ENCODE assay signal across 12 cellular contexts in genomic region chr1:185453496-185454192, GRCh38.
DNase-seq lines count a peak whose midpoint lies in the region; ATAC-seq and TF ChIP-seq lines count a peak whose summit lies in the region.
"Had no signal": no experiment of that assay in that cellular context is flagged by ENCODE, and none has a peak within 500 bp of the region (broad histone marks: within the 10 kb centered on the region; RNA-seq: fewer than 3 reads in every experiment).

No MANE protein-coding gene starts in this region.

- H3K4me3 ChIP-seq in GM23248 (no peak overlapping the region), smooth muscle cell (no peak overlapping the region)

- peaks cover 4% of the 10 kb centered on the region for H3F3A ChIP-seq in GM23248 (ENCODE audit: insufficient read depth)
- no peaks in the 10 kb centered on the region for H3F3A ChIP-seq in smooth muscle cell (ENCODE audit: low read depth)

- no peaks in the 10 kb centered on the region for H3K36me3 ChIP-seq in GM23248 (ENCODE audit: low read depth)
- no peaks in the 10 kb centered on the region for H3K36me3 ChIP-seq in smooth muscle cell (ENCODE audit: low read depth)

- WGBS in GM23248 (ENCODE audit: low coverage in 1 of 2, low lambda C conversion rate in 2 of 2, missing lambda C conversion rate in 2 of 2), 2 experiments: 72% methylated on average over 7 of the region's 7 CpGs
- WGBS in smooth muscle cell (ENCODE audit: low lambda C conversion rate): 83% methylated on average over 7 of the region's 7 CpGs

- peak; percentile 86 for DNase-seq in GM23248
- DNase-seq in T1000 (lab: John Stamatoyannopoulos, UW): peak; percentile 26
- peak; percentile 85 for DNase-seq in fibroblast of peridontal ligament (ENCODE audit: extremely low read depth)
- DNase-seq in smooth muscle cell (lab: John Stamatoyannopoulos, UW; ENCODE audit: unreplicated experiment): no peak
- DNase-seq in NCI-H1694 (lab: John Stamatoyannopoulos, UW): no peak
- DNase-seq in amygdala (lab: John Stamatoyannopoulos, UW): no peak
- DNase-seq: NCI-H2029; NCI-H82; stimulated activated naive CD8-positive, alpha-beta T cell treated with anti-CD3 and anti-CD28 coated beads, Interleukin-15, amount 100 ng/mL, for 72 hours had no signal

- ATAC-seq in HG03108 (IDR thresholded peaks at IDR 0.05; ENCODE audit: unreplicated experiment): no peak
- ATAC-seq: HCT116; stimulated activated naive CD8-positive, alpha-beta T cell treated with anti-CD3 and anti-CD28 coated beads, Interleukin-15, amount 100 ng/mL, for 72 hours had no signal

- no peak for TF ChIP-seq CTCF in smooth muscle cell (IDR thresholded peaks at IDR 0.05; ENCODE audit: borderline replicate concordance, insufficient read depth, poor library complexity, severe bottlenecking)

- H4K20me1 ChIP-seq in GM23248 (ENCODE audit: insufficient read depth) (no peaks in the 10 kb centered on the region), smooth muscle cell (ENCODE audit: low read depth) (no peaks in the 10 kb centered on the region)

- H3K9me3 ChIP-seq in GM23248 (ENCODE audit: low read depth) (no peaks in the 10 kb centered on the region), smooth muscle cell (replicated peaks; ENCODE audit: low read depth) (no peaks in the 10 kb centered on the region)

- H3K9ac ChIP-seq in GM23248 (0 out of 2 replicates have a peak overlapping the region, but pooled peaks have one; percentile 3), smooth muscle cell (ENCODE audit: low read depth) (no peak overlapping the region)

- in situ Hi-C loops in GM23248 (cut with MboI): no loop called here

- H3K4me1 ChIP-seq in GM23248 (ENCODE audit: insufficient read depth) (peaks cover 13% of the 10 kb centered on the region), smooth muscle cell (ENCODE audit: low read depth) (no peaks in the 10 kb centered on the region)

- H2AFZ ChIP-seq in GM23248: no peak overlapping the region
- H2AFZ ChIP-seq in smooth muscle cell (ENCODE audit: low read depth): no peak overlapping the region

- H3K9me2 ChIP-seq in GM23248 (ENCODE audit: insufficient read depth): no peaks in the 10 kb centered on the region

- H3K4me2 ChIP-seq in GM23248 (ENCODE audit: unreplicated experiment): peak overlapping the region; percentile 44
- peak overlapping the region; percentile 4 for H3K4me2 ChIP-seq in smooth muscle cell

- H3K27me3 ChIP-seq in GM23248 (replicated peaks; ENCODE audit: insufficient read depth) (no peaks in the 10 kb centered on the region), smooth muscle cell (ENCODE audit: low read depth) (no peaks in the 10 kb centered on the region)

- H3K27ac ChIP-seq in GM23248 (peak overlapping the region; percentile 74), smooth muscle cell (ENCODE audit: low read depth) (peak overlapping the region; percentile 72)
- H3K27ac ChIP-seq: HL-60 had no signal

- H3K79me2 ChIP-seq in GM23248 (ENCODE audit: insufficient read depth) (no peaks in the 10 kb centered on the region), smooth muscle cell (ENCODE audit: low read depth) (no peaks in the 10 kb centered on the region)

Comparison
In these comparisons a context has a peak if more than half of its experiments do, and no peak if none do; other contexts are left out.
1. DNase-seq: peak in GM23248 (single experiment), T1000 (single experiment) and fibroblast of peridontal ligament (single experiment); none in smooth muscle cell (single experiment), NCI-H1694 (single experiment) and amygdala (0 of 56).